In genomic region chrY:7359520-7359919, GRCh38 we compare ENCODE assay signal across 1 cellular context.
TF ChIP-seq lines count a peak whose summit lies in the region.

No MANE protein-coding gene starts in this region.

TF ChIP-seq in HepG2, 621 proteins besides CTCF, POLR2A, EP300 and RAD21 (continued from another document):
- TF ChIP-seq TFE3 (CRISPR knock-in tag; IDR thresholded peaks at IDR 0.05) (no peak), NONO (IDR thresholded peaks at IDR 0.05) (no peak), NONO (CRISPR knock-in tag; conservative IDR thresholded peaks at IDR 0.05) (no peak), HMG20A (CRISPR knock-in tag; IDR thresholded peaks at IDR 0.05; ENCODE audit: borderline replicate concordance) (no peak), ZNF737 (CRISPR knock-in tag; IDR thresholded peaks at IDR 0.05; ENCODE audit: borderline replicate concordance) (no peak), ZBTB14 (CRISPR knock-in tag; IDR thresholded peaks at IDR 0.05) (no peak), ZNF292 (CRISPR knock-in tag; IDR thresholded peaks at IDR 0.05; ENCODE audit: borderline replicate concordance, low read depth) (no peak), ZNF761 (CRISPR knock-in tag; conservative IDR thresholded peaks at IDR 0.05) (no peak), RARA (CRISPR knock-in tag; IDR thresholded peaks at IDR 0.05) (no peak), ZNF747 (CRISPR knock-in tag; IDR thresholded peaks at IDR 0.05; ENCODE audit: borderline replicate concordance) (no peak)
